ENCODE assay signal across 1 cellular context in the genomic region with DNA sequence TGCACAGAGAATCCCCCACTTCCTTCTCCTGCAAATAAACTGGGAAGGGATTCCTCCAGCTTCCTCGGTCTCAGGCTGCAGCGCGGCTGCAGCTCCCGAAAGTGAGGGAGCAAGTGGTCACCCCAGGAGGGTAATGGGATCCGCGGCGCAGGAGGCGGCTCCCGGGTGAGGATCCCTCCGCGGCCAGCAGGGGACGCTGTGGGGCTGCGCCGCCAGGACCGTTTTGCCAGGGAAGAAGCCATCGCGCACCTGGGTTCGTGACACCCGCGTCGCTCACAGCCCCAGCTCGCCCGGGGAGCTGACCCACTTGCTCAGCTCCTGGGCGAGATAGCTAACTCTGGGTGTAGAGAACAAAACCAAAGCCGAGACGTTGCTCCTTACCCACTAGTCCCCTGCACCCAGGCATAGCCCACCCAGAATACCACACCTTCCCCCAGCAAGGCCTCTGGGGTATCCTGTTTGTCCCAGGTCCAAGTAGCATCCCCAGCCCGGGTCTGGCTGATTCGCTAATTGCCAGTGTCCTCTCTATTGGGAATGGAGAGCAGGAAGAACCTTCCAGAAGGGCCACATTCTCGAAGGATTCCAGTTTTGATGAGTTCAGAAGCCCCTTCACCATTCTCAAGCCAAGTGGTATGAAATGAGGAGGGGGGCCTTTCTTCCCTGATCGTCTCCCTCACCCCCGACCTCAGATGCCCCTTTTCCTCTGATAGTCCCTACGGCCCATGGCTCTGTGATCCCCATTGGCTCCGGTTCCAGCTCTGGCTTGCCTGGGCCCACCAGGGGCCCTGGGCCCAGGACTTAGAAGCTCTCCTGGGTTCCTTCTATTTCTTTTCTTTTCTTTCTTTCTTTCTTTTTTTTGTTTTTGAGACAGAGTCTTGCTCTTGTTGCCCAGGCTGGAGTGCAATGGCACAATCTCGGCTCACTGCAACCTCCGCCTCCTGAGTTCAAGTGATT.
A peak's percentile ranks its signal among the peaks of the same experiment; 100 is the strongest.
TF ChIP-seq lines count a peak whose summit lies in the region.

No MANE protein-coding gene starts in this region.

TF ChIP-seq in HEK293, 187 proteins besides CTCF, POLR2A, EP300 and RAD21 (continued from another document and continues in another):
- TF ChIP-seq, protein P1, sequence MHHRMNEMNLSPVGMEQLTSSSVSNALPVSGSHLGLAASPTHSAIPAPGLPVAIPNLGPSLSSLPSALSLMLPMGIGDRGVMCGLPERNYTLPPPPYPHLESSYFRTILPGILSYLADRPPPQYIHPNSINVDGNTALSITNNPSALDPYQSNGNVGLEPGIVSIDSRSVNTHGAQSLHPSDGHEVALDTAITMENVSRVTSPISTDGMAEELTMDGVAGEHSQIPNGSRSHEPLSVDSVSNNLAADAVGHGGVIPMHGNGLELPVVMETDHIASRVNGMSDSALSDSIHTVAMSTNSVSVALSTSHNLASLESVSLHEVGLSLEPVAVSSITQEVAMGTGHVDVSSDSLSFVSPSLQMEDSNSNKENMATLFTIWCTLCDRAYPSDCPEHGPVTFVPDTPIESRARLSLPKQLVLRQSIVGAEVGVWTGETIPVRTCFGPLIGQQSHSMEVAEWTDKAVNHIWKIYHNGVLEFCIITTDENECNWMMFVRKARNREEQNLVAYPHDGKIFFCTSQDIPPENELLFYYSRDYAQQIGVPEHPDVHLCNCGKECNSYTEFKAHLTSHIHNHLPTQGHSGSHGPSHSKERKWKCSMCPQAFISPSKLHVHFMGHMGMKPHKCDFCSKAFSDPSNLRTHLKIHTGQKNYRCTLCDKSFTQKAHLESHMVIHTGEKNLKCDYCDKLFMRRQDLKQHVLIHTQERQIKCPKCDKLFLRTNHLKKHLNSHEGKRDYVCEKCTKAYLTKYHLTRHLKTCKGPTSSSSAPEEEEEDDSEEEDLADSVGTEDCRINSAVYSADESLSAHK (tag by site-specific recombination; IDR thresholded peaks at IDR 0.05) = no peak
- TF ChIP-seq ZNF16 (tag by site-specific recombination; IDR thresholded peaks at IDR 0.05; ENCODE audit: low read depth) = no peak
- TF ChIP-seq, protein P2, sequence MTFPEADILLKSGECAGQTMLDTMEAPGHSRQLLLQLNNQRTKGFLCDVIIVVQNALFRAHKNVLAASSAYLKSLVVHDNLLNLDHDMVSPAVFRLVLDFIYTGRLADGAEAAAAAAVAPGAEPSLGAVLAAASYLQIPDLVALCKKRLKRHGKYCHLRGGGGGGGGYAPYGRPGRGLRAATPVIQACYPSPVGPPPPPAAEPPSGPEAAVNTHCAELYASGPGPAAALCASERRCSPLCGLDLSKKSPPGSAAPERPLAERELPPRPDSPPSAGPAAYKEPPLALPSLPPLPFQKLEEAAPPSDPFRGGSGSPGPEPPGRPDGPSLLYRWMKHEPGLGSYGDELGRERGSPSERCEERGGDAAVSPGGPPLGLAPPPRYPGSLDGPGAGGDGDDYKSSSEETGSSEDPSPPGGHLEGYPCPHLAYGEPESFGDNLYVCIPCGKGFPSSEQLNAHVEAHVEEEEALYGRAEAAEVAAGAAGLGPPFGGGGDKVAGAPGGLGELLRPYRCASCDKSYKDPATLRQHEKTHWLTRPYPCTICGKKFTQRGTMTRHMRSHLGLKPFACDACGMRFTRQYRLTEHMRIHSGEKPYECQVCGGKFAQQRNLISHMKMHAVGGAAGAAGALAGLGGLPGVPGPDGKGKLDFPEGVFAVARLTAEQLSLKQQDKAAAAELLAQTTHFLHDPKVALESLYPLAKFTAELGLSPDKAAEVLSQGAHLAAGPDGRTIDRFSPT (tag by site-specific recombination; IDR thresholded peaks at IDR 0.05) = peak; percentile 32; the same call in 1 of the 2 replicates
- TF ChIP-seq, protein P3, sequence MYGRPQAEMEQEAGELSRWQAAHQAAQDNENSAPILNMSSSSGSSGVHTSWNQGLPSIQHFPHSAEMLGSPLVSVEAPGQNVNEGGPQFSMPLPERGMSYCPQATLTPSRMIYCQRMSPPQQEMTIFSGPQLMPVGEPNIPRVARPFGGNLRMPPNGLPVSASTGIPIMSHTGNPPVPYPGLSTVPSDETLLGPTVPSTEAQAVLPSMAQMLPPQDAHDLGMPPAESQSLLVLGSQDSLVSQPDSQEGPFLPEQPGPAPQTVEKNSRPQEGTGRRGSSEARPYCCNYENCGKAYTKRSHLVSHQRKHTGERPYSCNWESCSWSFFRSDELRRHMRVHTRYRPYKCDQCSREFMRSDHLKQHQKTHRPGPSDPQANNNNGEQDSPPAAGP (tag by site-specific recombination; IDR thresholded peaks at IDR 0.05) = peak; percentile 75; the same call in 1 of the 2 replicates
- no peak for TF ChIP-seq SCRT1 (tag by site-specific recombination; IDR thresholded peaks at IDR 0.05; ENCODE audit: borderline replicate concordance)
- no peak for TF ChIP-seq ZNF404 (tag by site-specific recombination; IDR thresholded peaks at IDR 0.05)
- no peak for TF ChIP-seq EGR2 (tag by site-specific recombination; IDR thresholded peaks at IDR 0.05; ENCODE audit: low read depth)
- TF ChIP-seq ZNF514 (tag by site-specific recombination; IDR thresholded peaks at IDR 0.05) = no peak
- TF ChIP-seq, protein P4, sequence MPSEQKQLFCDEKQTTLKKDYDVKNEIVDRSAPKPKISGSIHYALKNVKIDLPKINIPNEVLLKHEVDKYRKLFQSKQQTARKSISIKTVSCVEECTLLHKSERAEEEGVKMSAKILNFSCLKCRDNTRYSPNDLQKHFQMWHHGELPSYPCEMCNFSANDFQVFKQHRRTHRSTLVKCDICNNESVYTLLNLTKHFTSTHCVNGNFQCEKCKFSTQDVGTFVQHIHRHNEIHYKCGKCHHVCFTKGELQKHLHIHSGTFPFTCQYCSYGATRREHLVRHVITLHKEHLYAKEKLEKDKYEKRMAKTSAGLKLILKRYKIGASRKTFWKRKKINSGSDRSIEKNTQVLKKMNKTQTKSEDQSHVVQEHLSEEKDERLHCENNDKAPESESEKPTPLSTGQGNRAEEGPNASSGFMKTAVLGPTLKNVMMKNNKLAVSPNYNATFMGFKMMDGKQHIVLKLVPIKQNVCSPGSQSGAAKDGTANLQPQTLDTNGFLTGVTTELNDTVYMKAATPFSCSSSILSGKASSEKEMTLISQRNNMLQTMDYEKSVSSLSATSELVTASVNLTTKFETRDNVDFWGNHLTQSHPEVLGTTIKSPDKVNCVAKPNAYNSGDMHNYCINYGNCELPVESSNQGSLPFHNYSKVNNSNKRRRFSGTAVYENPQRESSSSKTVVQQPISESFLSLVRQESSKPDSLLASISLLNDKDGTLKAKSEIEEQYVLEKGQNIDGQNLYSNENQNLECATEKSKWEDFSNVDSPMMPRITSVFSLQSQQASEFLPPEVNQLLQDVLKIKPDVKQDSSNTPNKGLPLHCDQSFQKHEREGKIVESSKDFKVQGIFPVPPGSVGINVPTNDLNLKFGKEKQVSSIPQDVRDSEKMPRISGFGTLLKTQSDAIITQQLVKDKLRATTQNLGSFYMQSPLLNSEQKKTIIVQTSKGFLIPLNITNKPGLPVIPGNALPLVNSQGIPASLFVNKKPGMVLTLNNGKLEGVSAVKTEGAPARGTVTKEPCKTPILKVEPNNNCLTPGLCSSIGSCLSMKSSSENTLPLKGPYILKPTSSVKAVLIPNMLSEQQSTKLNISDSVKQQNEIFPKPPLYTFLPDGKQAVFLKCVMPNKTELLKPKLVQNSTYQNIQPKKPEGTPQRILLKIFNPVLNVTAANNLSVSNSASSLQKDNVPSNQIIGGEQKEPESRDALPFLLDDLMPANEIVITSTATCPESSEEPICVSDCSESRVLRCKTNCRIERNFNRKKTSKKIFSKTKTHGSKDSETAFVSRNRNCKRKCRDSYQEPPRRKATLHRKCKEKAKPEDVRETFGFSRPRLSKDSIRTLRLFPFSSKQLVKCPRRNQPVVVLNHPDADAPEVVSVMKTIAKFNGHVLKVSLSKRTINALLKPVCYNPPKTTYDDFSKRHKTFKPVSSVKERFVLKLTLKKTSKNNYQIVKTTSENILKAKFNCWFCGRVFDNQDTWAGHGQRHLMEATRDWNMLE (tag by site-specific recombination; conservative IDR thresholded peaks at IDR 0.05; ENCODE audit: low read depth) = no peak
- TF ChIP-seq KLF7 (tag by site-specific recombination; IDR thresholded peaks at IDR 0.05; ENCODE audit: borderline replicate concordance) = no peak
- no peak for TF ChIP-seq ZNF791 (tag by site-specific recombination; IDR thresholded peaks at IDR 0.05)
- TF ChIP-seq ZNF830 (tag by site-specific recombination; IDR thresholded peaks at IDR 0.05; ENCODE audit: low read depth) = no peak
- TF ChIP-seq ZNF626 (tag by site-specific recombination; IDR thresholded peaks at IDR 0.05) = no peak
- TF ChIP-seq, protein P5, sequence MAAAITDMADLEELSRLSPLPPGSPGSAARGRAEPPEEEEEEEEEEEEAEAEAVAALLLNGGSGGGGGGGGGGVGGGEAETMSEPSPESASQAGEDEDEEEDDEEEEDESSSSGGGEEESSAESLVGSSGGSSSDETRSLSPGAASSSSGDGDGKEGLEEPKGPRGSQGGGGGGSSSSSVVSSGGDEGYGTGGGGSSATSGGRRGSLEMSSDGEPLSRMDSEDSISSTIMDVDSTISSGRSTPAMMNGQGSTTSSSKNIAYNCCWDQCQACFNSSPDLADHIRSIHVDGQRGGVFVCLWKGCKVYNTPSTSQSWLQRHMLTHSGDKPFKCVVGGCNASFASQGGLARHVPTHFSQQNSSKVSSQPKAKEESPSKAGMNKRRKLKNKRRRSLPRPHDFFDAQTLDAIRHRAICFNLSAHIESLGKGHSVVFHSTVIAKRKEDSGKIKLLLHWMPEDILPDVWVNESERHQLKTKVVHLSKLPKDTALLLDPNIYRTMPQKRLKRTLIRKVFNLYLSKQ (tag by site-specific recombination; IDR thresholded peaks at IDR 0.05; ENCODE audit: borderline replicate concordance) = no peak
- TF ChIP-seq ZIC2 (tag by site-specific recombination; IDR thresholded peaks at IDR 0.05) = peak; percentile 93
- 0 out of 2 replicates have a peak, but pooled peaks have one; percentile 63 for TF ChIP-seq ZNF501 (tag by site-specific recombination; IDR thresholded peaks at IDR 0.05)
- TF ChIP-seq ZNF510 (tag by site-specific recombination; IDR thresholded peaks at IDR 0.05; ENCODE audit: insufficient replicate concordance) = no peak
- TF ChIP-seq ZNF658 (tag by site-specific recombination; IDR thresholded peaks at IDR 0.05) = no peak
- TF ChIP-seq ZFHX2 (tag by site-specific recombination; conservative IDR thresholded peaks at IDR 0.05) = no peak
- no peak for TF ChIP-seq FEZF1 (tag by site-specific recombination; IDR thresholded peaks at IDR 0.05)
- peak; percentile 95 for TF ChIP-seq ZSCAN30 (tag by site-specific recombination; IDR thresholded peaks at IDR 0.05)
- TF ChIP-seq OVOL3 (tag by site-specific recombination; IDR thresholded peaks at IDR 0.05) = no peak
- TF ChIP-seq, protein P6, sequence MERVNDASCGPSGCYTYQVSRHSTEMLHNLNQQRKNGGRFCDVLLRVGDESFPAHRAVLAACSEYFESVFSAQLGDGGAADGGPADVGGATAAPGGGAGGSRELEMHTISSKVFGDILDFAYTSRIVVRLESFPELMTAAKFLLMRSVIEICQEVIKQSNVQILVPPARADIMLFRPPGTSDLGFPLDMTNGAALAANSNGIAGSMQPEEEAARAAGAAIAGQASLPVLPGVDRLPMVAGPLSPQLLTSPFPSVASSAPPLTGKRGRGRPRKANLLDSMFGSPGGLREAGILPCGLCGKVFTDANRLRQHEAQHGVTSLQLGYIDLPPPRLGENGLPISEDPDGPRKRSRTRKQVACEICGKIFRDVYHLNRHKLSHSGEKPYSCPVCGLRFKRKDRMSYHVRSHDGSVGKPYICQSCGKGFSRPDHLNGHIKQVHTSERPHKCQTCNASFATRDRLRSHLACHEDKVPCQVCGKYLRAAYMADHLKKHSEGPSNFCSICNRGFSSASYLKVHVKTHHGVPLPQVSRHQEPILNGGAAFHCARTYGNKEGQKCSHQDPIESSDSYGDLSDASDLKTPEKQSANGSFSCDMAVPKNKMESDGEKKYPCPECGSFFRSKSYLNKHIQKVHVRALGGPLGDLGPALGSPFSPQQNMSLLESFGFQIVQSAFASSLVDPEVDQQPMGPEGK (tag by site-specific recombination; IDR thresholded peaks at IDR 0.05) = peak; percentile 62; the same call in 1 of the 2 replicates
- TF ChIP-seq ZFP37 (tag by site-specific recombination; IDR thresholded peaks at IDR 0.05) = no peak
- no peak for TF ChIP-seq ZNF433 (tag by site-specific recombination; IDR thresholded peaks at IDR 0.05; ENCODE audit: low read depth)
- TF ChIP-seq, protein P7, sequence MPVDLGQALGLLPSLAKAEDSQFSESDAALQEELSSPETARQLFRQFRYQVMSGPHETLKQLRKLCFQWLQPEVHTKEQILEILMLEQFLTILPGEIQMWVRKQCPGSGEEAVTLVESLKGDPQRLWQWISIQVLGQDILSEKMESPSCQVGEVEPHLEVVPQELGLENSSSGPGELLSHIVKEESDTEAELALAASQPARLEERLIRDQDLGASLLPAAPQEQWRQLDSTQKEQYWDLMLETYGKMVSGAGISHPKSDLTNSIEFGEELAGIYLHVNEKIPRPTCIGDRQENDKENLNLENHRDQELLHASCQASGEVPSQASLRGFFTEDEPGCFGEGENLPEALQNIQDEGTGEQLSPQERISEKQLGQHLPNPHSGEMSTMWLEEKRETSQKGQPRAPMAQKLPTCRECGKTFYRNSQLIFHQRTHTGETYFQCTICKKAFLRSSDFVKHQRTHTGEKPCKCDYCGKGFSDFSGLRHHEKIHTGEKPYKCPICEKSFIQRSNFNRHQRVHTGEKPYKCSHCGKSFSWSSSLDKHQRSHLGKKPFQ (tag by site-specific recombination; IDR thresholded peaks at IDR 0.05) = no peak
- no peak for TF ChIP-seq ZFP41 (tag by site-specific recombination; IDR thresholded peaks at IDR 0.05; ENCODE audit: borderline replicate concordance)
- TF ChIP-seq ZNF843 (tag by site-specific recombination; IDR thresholded peaks at IDR 0.05) = peak; percentile 14; the same call in 1 of the 2 replicates
- TF ChIP-seq, protein P8, sequence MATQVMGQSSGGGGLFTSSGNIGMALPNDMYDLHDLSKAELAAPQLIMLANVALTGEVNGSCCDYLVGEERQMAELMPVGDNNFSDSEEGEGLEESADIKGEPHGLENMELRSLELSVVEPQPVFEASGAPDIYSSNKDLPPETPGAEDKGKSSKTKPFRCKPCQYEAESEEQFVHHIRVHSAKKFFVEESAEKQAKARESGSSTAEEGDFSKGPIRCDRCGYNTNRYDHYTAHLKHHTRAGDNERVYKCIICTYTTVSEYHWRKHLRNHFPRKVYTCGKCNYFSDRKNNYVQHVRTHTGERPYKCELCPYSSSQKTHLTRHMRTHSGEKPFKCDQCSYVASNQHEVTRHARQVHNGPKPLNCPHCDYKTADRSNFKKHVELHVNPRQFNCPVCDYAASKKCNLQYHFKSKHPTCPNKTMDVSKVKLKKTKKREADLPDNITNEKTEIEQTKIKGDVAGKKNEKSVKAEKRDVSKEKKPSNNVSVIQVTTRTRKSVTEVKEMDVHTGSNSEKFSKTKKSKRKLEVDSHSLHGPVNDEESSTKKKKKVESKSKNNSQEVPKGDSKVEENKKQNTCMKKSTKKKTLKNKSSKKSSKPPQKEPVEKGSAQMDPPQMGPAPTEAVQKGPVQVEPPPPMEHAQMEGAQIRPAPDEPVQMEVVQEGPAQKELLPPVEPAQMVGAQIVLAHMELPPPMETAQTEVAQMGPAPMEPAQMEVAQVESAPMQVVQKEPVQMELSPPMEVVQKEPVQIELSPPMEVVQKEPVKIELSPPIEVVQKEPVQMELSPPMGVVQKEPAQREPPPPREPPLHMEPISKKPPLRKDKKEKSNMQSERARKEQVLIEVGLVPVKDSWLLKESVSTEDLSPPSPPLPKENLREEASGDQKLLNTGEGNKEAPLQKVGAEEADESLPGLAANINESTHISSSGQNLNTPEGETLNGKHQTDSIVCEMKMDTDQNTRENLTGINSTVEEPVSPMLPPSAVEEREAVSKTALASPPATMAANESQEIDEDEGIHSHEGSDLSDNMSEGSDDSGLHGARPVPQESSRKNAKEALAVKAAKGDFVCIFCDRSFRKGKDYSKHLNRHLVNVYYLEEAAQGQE (tag by site-specific recombination; IDR thresholded peaks at IDR 0.05) = no peak
- TF ChIP-seq ZNF324 (tag by site-specific recombination; IDR thresholded peaks at IDR 0.05) = no peak
- TF ChIP-seq ZNF169 (tag by site-specific recombination; IDR thresholded peaks at IDR 0.05) = no peak
